In the genomic region with DNA sequence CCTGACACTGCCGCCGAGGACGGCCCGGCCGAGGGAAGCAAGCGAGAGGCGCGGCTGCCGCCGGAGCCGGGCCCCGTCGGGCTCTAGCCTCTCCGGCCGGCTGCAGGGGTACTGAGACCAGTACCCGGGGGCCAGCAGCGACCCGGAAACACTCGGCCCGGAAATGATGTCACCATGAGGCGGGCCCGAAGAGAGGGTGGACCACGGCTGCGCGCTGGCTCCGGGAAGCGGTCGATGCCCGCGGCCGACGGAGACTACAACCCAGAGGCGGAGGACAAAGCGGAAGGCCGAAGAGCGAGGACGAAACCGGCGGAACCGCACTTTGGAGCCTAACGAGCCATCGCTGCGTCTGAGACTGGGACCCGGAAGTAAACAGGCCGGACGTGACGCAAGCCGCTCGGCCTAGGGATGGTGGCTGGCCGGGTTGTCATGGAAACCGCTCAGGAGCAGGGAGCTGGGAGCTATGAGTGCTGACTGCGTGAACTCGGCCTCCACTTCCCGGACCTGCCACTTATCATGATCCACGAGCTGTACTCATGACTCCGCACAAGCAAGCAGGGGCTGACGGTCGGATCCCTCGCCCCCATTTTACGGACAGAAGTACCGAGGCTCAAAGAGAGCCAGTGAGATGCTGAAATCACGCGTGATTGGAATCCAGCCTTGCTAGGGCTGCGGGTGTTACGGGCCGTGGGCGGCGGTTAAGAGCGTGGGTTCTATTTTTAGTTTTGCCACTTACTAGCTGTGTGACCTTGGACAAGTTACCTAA, we compare ENCODE assay signal across 1 cellular context.
TF ChIP-seq lines count a peak whose summit lies in the region.

A gene with protein sequence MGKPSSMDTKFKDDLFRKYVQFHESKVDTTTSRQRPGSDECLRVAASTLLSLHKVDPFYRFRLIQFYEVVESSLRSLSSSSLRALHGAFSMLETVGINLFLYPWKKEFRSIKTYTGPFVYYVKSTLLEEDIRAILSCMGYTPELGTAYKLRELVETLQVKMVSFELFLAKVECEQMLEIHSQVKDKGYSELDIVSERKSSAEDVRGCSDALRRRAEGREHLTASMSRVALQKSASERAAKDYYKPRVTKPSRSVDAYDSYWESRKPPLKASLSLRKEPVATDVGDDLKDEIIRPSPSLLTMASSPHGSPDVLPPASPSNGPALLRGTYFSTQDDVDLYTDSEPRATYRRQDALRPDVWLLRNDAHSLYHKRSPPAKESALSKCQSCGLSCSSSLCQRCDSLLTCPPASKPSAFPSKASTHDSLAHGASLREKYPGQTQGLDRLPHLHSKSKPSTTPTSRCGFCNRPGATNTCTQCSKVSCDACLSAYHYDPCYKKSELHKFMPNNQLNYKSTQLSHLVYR (minus strand): TSS at position 150 of the 766 bp plus-strand sequence. CDS start 7,039 bp downstream, outside the sequence.

TF ChIP-seq in H1, 55 proteins besides CTCF, POLR2A, EP300 and RAD21:
- TF ChIP-seq ZNF274 (IDR thresholded peaks at IDR 0.05; ENCODE audit: borderline replicate concordance, extremely low read depth, low read length), result no peak
- no peak for TF ChIP-seq MAFK (IDR thresholded peaks at IDR 0.05; ENCODE audit: low read depth, low read length)
- TF ChIP-seq SAP30 (IDR thresholded peaks at IDR 0.05; ENCODE audit: insufficient read depth, insufficient replicate concordance, low read length), result peak; percentile 73
- TF ChIP-seq, protein P1, sequence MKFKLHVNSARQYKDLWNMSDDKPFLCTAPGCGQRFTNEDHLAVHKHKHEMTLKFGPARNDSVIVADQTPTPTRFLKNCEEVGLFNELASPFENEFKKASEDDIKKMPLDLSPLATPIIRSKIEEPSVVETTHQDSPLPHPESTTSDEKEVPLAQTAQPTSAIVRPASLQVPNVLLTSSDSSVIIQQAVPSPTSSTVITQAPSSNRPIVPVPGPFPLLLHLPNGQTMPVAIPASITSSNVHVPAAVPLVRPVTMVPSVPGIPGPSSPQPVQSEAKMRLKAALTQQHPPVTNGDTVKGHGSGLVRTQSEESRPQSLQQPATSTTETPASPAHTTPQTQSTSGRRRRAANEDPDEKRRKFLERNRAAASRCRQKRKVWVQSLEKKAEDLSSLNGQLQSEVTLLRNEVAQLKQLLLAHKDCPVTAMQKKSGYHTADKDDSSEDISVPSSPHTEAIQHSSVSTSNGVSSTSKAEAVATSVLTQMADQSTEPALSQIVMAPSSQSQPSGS (IDR thresholded peaks at IDR 0.05; ENCODE audit: low read length), result no peak
- TF ChIP-seq CEBPB (IDR thresholded peaks at IDR 0.05; ENCODE audit: low read depth, low read length), result no peak; the same call in 1 of the 2 replicates
- peak in 1 of 2 experiments; percentile 55; a peak in 2 of 4 replicates for TF ChIP-seq SIN3A (conservative IDR thresholded peaks at IDR 0.05 in 1 of 2, IDR thresholded peaks at IDR 0.05 in 1 of 2; ENCODE audit: low read depth in 1 of 2, low read length in 2 of 2)
- TF ChIP-seq POLR2AphosphoS5 (IDR thresholded peaks at IDR 0.05; ENCODE audit: low read depth, low read length), result 0 out of 2 replicates have a peak, but pooled peaks have one; percentile 44
- peak; percentile 53 for TF ChIP-seq TBP (IDR thresholded peaks at IDR 0.05; ENCODE audit: low read depth, low read length)
- TF ChIP-seq SP4 (IDR thresholded peaks at IDR 0.05; ENCODE audit: low read length), result no peak
- TF ChIP-seq, protein P2, sequence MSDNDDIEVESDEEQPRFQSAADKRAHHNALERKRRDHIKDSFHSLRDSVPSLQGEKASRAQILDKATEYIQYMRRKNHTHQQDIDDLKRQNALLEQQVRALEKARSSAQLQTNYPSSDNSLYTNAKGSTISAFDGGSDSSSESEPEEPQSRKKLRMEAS (IDR thresholded peaks at IDR 0.05), result 0 out of 2 replicates have a peak, but pooled peaks have one; percentile 14
- peak in 1 of 2 experiments; percentile 93; a peak in 2 of 4 replicates for TF ChIP-seq HDAC2 (IDR thresholded peaks at IDR 0.05; ENCODE audit: borderline replicate concordance in 1 of 2, low read depth in 2 of 2, low read length in 2 of 2)
- TF ChIP-seq KDM1A (IDR thresholded peaks at IDR 0.05; ENCODE audit: borderline replicate concordance, low read length), result peak; percentile 99
- TF ChIP-seq TAF1 (IDR thresholded peaks at IDR 0.05; ENCODE audit: low read depth, low read length), result peak; percentile 87
- peak; percentile 69; the same call in 1 of the 2 replicates for TF ChIP-seq CHD2 (IDR thresholded peaks at IDR 0.05; ENCODE audit: low read length)
- TF ChIP-seq TAF7 (optimal IDR thresholded peaks at IDR 0.05; ENCODE audit: borderline replicate concordance, low read depth, low read length), result peak; percentile 72
- TF ChIP-seq, protein P3, sequence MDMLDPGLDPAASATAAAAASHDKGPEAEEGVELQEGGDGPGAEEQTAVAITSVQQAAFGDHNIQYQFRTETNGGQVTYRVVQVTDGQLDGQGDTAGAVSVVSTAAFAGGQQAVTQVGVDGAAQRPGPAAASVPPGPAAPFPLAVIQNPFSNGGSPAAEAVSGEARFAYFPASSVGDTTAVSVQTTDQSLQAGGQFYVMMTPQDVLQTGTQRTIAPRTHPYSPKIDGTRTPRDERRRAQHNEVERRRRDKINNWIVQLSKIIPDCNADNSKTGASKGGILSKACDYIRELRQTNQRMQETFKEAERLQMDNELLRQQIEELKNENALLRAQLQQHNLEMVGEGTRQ (IDR thresholded peaks at IDR 0.05; ENCODE audit: low read length), result 0 out of 2 replicates have a peak, but pooled peaks have one; percentile 4
- TF ChIP-seq RBBP5 (IDR thresholded peaks at IDR 0.05; ENCODE audit: borderline replicate concordance, low read depth, low read length), result peak; percentile 64; the same call in 1 of the 2 replicates
- TF ChIP-seq HDAC6 (IDR thresholded peaks at IDR 0.05; ENCODE audit: low read depth, low read length), result no peak
- peak; percentile 100 for TF ChIP-seq KDM4A (IDR thresholded peaks at IDR 0.05; ENCODE audit: low read depth, low read length, severe bottlenecking)
- TF ChIP-seq ASH2L (IDR thresholded peaks at IDR 0.05; ENCODE audit: low read length), result peak; percentile 90
- no peak for TF ChIP-seq SRF (IDR thresholded peaks at IDR 0.05; ENCODE audit: low read depth, low read length)
- peak; percentile 65 for TF ChIP-seq PHF8 (conservative IDR thresholded peaks at IDR 0.05; ENCODE audit: low read depth, low read length)
- TF ChIP-seq JUND (IDR thresholded peaks at IDR 0.05; ENCODE audit: low read length), result peak; percentile 79
- peak; percentile 97 for TF ChIP-seq GABPA (IDR thresholded peaks at IDR 0.05; ENCODE audit: borderline replicate concordance, insufficient read depth, low read length)
- peak; percentile 95 for TF ChIP-seq CREB1 (IDR thresholded peaks at IDR 0.05)
- TF ChIP-seq SIX5 (IDR thresholded peaks at IDR 0.05; ENCODE audit: low read depth, low read length), result no peak
